18 cellular contexts compared by ENCODE assay signal in the genomic region with DNA sequence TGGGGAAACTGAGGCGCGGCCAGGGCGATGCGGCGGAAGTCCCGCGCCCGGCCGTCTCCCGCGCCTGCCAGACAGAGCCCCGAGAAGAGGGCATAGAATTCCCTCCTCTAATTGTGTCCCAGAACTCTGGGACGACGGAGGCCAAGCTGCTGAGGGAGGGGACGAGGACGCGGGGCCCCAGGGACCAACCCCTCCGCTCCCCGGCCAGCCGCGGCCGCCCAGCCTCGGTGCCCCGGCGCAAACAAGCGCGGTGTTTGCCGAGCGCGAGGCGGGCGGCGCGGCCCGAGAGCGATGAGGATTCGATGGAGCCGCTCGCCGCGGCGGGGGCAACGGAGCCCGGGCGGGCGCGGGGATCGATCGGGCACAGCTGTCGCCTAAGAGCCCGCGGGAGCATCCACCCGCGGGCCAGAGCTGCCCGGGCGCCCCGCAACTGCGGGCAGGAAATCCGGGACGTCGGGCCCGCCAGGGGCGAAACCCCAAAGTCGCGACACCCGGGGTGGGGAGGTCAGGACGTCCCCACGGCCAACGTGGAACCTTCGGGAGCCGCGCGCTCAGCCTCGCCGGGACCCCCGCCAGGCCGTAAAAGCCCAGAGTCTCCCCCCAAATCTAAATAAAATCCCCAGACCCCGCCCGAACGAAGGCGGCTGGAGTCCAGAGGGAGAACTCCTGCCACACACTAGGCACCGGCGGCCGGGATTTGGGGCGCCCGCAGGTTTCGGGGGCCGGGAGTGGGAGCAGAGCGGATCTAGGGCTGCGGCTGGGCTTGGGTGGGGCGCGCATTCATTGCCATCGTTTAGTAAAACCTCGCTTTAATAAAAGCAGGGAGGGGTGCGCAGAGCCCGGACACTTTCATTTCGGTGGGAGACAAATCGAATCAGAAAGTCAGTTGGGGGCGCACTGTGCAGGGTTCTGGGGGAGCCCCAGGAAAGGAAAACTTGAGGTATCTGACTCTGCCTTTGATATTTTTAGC. TPM values are rescaled to one million over a fixed set of nuclear protein-coding genes. Genes with fewer than 3 reads are reported as not detected.
DNase-seq lines count a peak whose midpoint lies in the region; ATAC-seq and TF ChIP-seq lines count a peak whose summit lies in the region.
"Had no signal": no experiment of that assay in that cellular context is flagged by ENCODE, and none has a peak within 500 bp of the region (broad histone marks: within the 10 kb centered on the region; RNA-seq: fewer than 3 reads in every experiment).

No MANE protein-coding gene starts in this region.

- H3K27me3 Mint-ChIP-seq in HFFc6 (ENCODE audit: insufficient read depth), result peaks cover 29% of the 10 kb centered on the region
- H3K27me3 Mint-ChIP-seq in effector memory CD8-positive, alpha-beta T cell, result peaks cover 47 to 67% of the 10 kb centered on the region in 2 donors
- H3K27me3 Mint-ChIP-seq in progenitor cell of endocrine pancreas, result peaks cover 27% of the 10 kb centered on the region

- no peaks in the 10 kb centered on the region for H3K4me1 ChIP-seq in SK-N-SH (ENCODE audit: control insufficient read depth in 1 of 2, insufficient read depth in 2 of 2, low read depth in 1 of 2, low read length in 1 of 2)

- no peak overlapping the region for H3K9ac ChIP-seq in SK-N-SH

- peaks cover 17% of the 10 kb centered on the region for H3K4me1 Mint-ChIP-seq in HFFc6 (ENCODE audit: low read depth)
- H3K4me1 Mint-ChIP-seq in effector memory CD8-positive, alpha-beta T cell (ENCODE audit: low read depth in 2 of 2), result peaks cover 13 to 17% of the 10 kb centered on the region in 2 donors
- peaks cover 10% of the 10 kb centered on the region for H3K4me1 Mint-ChIP-seq in progenitor cell of endocrine pancreas (ENCODE audit: low read depth)

- TF ChIP-seq CTCF in SK-N-SH (IDR thresholded peaks at IDR 0.05) (no peak), HFFc6 (IDR thresholded peaks at IDR 0.05) (no peak), progenitor cell of endocrine pancreas (IDR thresholded peaks at IDR 0.05; ENCODE audit: unreplicated experiment) (no peak)

- H3F3A ChIP-seq in SK-N-SH (replicated peaks; ENCODE audit: insufficient read depth), result peaks cover 8% of the 10 kb centered on the region

- H3K27ac ChIP-seq in SK-N-SH (ENCODE audit: low read depth in 2 of 2, low read length in 1 of 2), result no peak overlapping the region
- H3K27ac ChIP-seq: foreskin keratinocyte, left lung, SJSA1 had no signal

- CTCF ChIA-PET in SK-N-SH (lab: Yijun Ruan, JAX), result interaction anchor here (1.2 to 2.9 kb wide), 6 partner anchors 14 to 77 kb away, joined by 3 to 10 read pairs (median 7); no protein-coding TSS in a partner anchor

- peaks cover 77% of the 10 kb centered on the region for H3K27me3 ChIP-seq in SK-N-SH (ENCODE audit: insufficient read depth)

- DNase-seq in SK-N-SH (no peak), HFFc6 (no peak), progenitor cell of endocrine pancreas (ENCODE audit: low spot score, unreplicated experiment) (no peak)
- no peak for DNase-seq in effector memory CD8-positive, alpha-beta T cell
- no peak for DNase-seq in activated effector memory CD4-positive, alpha-beta T cell treated with Interleukin-2 at 50 U/mL for 16 hours
- DNase-seq: activated CD4-positive, CD25-positive, alpha-beta regulatory T cell treated with anti-CD3 and anti-CD28 coated beads, Interleukin-2, amount 50 U/mL, for 72 hours; activated effector memory CD4-positive, alpha-beta T cell treated with anti-CD3 and anti-CD28 coated beads, Interleukin-2, amount 50 U/mL, for 16 hours; foreskin keratinocyte; MV-4-11; NCI-H510A treated with DMSO at 0.1 percent for 48 hours; stimulated activated CD4-positive, alpha-beta T cell treated with anti-CD3 and anti-CD28 coated beads, Interleukin-2, amount 100 ng/mL, for 48 hours; stimulated activated naive CD8-positive, alpha-beta T cell treated with anti-CD3 and anti-CD28 coated beads, Interleukin-15, Interleukin-2, amounts not matched to agents 100 U/mL and 50 U/mL, for 24 hours had no signal

- H3K36me3 ChIP-seq in SK-N-SH (replicated peaks in 1 of 2; ENCODE audit: control insufficient read depth in 1 of 2, insufficient read depth in 2 of 2, low read length in 1 of 2), result no peaks in the 10 kb centered on the region
- H3K36me3 ChIP-seq: left lung, SJSA1 had no signal

- H3K36me3 Mint-ChIP-seq in HFFc6 (ENCODE audit: low read depth) (no peaks in the 10 kb centered on the region), progenitor cell of endocrine pancreas (ENCODE audit: insufficient read depth) (no peaks in the 10 kb centered on the region)
- H3K36me3 Mint-ChIP-seq in effector memory CD8-positive, alpha-beta T cell (ENCODE audit: insufficient read depth), result peaks cover 18% of the 10 kb centered on the region

- no peak for TF ChIP-seq EP300 in SK-N-SH (IDR thresholded peaks at IDR 0.05; ENCODE audit: borderline replicate concordance in 1 of 2, low read depth in 1 of 2, low read length in 1 of 2)

- peak overlapping the region; percentile 19; the same call in 1 of the 2 replicates for H3K4me2 ChIP-seq in SK-N-SH

- H3K9me3 Mint-ChIP-seq in HFFc6 (no peaks in the 10 kb centered on the region), progenitor cell of endocrine pancreas (ENCODE audit: low read depth) (no peaks in the 10 kb centered on the region)
- no peaks in the 10 kb centered on the region for H3K9me3 Mint-ChIP-seq in effector memory CD8-positive, alpha-beta T cell

- POLR2A ChIA-PET in SK-N-SH (lab: Yijun Ruan, JAX), result no interaction called here

- H3K4me3 Mint-ChIP-seq in HFFc6 (peak overlapping the region; percentile 61; the same call in 1 of the 2 replicates), progenitor cell of endocrine pancreas (ENCODE audit: low read depth) (peak overlapping the region; percentile 50)
- peak overlapping the region; percentile 41 to 62 for H3K4me3 Mint-ChIP-seq in effector memory CD8-positive, alpha-beta T cell

- no peaks in the 10 kb centered on the region for H3K9me3 ChIP-seq in SK-N-SH
- H3K9me3 ChIP-seq: left lung, SJSA1 had no signal

- no peaks in the 10 kb centered on the region for H3K9me2 ChIP-seq in SK-N-SH

- no peak overlapping the region for H2AFZ ChIP-seq in SK-N-SH (ENCODE audit: low read depth)

- no peak for ATAC-seq in SK-N-SH treated with all-trans-retinoic acid at 6 μM for 48 hours
- no peak for ATAC-seq in effector memory CD8-positive, alpha-beta T cell (replicated peaks)
- ATAC-seq in GM21529 (IDR thresholded peaks at IDR 0.05; ENCODE audit: unreplicated experiment), result no peak
- ATAC-seq in GM21423 (IDR thresholded peaks at IDR 0.05; ENCODE audit: unreplicated experiment), result no peak
- ATAC-seq: foreskin keratinocyte; left lung; stimulated activated naive CD8-positive, alpha-beta T cell treated with anti-CD3 and anti-CD28 coated beads, Interleukin-15, Interleukin-2, amounts not matched to agents 100 U/mL and 50 U/mL, for 24 hours had no signal

- H4K20me1 ChIP-seq in SK-N-SH (ENCODE audit: insufficient read depth), result peaks cover 41% of the 10 kb centered on the region; the same call in 1 of the 2 replicates

- no peak overlapping the region for H3K27ac Mint-ChIP-seq in HFFc6
- H3K27ac Mint-ChIP-seq in effector memory CD8-positive, alpha-beta T cell, result no peak overlapping the region
- peak overlapping the region; percentile 82 for H3K27ac Mint-ChIP-seq in progenitor cell of endocrine pancreas

- TF ChIP-seq RAD21 in SK-N-SH (IDR thresholded peaks at IDR 0.05; ENCODE audit: low read length), result no peak

- 8% methylated on average over 8 of the region's 99 CpGs for WGBS in SK-N-SH (ENCODE audit: low lambda C conversion rate)

- no peak overlapping the region for H3K4me3 ChIP-seq in SK-N-SH (ENCODE audit: low read depth in 2 of 2, low read length in 1 of 2)
- H3K4me3 ChIP-seq: left lung, SJSA1 had no signal

- no peaks in the 10 kb centered on the region for H3K79me2 ChIP-seq in SK-N-SH (ENCODE audit: insufficient read depth)

TF ChIP-seq in SK-N-SH, 30 proteins besides CTCF, POLR2A, EP300 and RAD21 (continues in another document):
- TF ChIP-seq CHD2 (IDR thresholded peaks at IDR 0.05; ENCODE audit: low read length, partially characterized antibody) (no peak), RXRA (IDR thresholded peaks at IDR 0.05; ENCODE audit: borderline replicate concordance, low read depth) (no peak), MXI1 (IDR thresholded peaks at IDR 0.05; ENCODE audit: low read depth, low read length) (no peak), SMC3 (IDR thresholded peaks at IDR 0.05; ENCODE audit: low read depth, low read length) (no peak), FOSL2 (IDR thresholded peaks at IDR 0.05; ENCODE audit: borderline replicate concordance, low read depth) (no peak)
- TF ChIP-seq, protein P1, sequence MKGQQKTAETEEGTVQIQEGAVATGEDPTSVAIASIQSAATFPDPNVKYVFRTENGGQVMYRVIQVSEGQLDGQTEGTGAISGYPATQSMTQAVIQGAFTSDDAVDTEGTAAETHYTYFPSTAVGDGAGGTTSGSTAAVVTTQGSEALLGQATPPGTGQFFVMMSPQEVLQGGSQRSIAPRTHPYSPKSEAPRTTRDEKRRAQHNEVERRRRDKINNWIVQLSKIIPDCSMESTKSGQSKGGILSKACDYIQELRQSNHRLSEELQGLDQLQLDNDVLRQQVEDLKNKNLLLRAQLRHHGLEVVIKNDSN (IDR thresholded peaks at IDR 0.05; ENCODE audit: borderline replicate concordance, low read depth), result no peak

TF ChIP-seq in SK-N-SH treated with all-trans-retinoic acid at 6 μM for 48 hours, 23 proteins besides CTCF, POLR2A, EP300 and RAD21 (continues in another document):
- TF ChIP-seq CSDC2 (CRISPR knock-in tag; IDR thresholded peaks at IDR 0.05), result no peak
- TF ChIP-seq OSR1 (CRISPR knock-in tag; IDR thresholded peaks at IDR 0.05), result no peak
- TF ChIP-seq ZFP3 (CRISPR knock-in tag; IDR thresholded peaks at IDR 0.05), result no peak
- no peak for TF ChIP-seq ESRRG (CRISPR knock-in tag; IDR thresholded peaks at IDR 0.05)
- TF ChIP-seq, protein P2, sequence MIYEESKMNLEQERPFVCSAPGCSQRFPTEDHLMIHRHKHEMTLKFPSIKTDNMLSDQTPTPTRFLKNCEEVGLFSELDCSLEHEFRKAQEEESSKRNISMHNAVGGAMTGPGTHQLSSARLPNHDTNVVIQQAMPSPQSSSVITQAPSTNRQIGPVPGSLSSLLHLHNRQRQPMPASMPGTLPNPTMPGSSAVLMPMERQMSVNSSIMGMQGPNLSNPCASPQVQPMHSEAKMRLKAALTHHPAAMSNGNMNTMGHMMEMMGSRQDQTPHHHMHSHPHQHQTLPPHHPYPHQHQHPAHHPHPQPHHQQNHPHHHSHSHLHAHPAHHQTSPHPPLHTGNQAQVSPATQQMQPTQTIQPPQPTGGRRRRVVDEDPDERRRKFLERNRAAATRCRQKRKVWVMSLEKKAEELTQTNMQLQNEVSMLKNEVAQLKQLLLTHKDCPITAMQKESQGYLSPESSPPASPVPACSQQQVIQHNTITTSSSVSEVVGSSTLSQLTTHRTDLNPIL (CRISPR knock-in tag; IDR thresholded peaks at IDR 0.05; ENCODE audit: low read depth), result no peak
- TF ChIP-seq ZNF8 (CRISPR knock-in tag; IDR thresholded peaks at IDR 0.05), result no peak

RNA-seq across cellular contexts. Expression of a gene that starts 3.6 kb away (rescaled TPM):
- not detected in 2 replicates for polyA plus RNA-seq in SK-N-SH (2012; rRNA removed)
- not detected in 2 replicates for polyA plus RNA-seq in SK-N-SH (2012; cell fraction: cytosol; rRNA removed)
- not detected in 2 replicates for polyA plus RNA-seq in SK-N-SH (2012; cell fraction: nucleus; rRNA removed)
- total RNA-seq in HFFc6 (2021; fragmentation: NEBNext Ultra II Directional; extraction: Animal tissue kit (Norgen Biotek cat#: 25700)), result not detected
- 41.9 and 42.9 TPM in 2 replicates for total RNA-seq in progenitor cell of endocrine pancreas
- total RNA-seq: A673, foreskin keratinocyte, left lung, SJSA1 had no signal
- polyA plus RNA-seq: foreskin keratinocyte had no signal

Comparison
In these comparisons a context has a peak if more than half of its experiments do, and no peak if none do; other contexts are left out.
1. RNA of a gene that starts 3.6 kb away (total RNA-seq): 41.9 to 42.9 TPM in progenitor cell of endocrine pancreas; not detected in HFFc6; every median in the first group is over 10 times any median in the second.
2. Peak in every context shown above with its lines, with median percentiles within 50 percentile points of each other: H3K4me3 Mint-ChIP-seq.